ENCODE assay signal across 9 cellular contexts in the genomic region with DNA sequence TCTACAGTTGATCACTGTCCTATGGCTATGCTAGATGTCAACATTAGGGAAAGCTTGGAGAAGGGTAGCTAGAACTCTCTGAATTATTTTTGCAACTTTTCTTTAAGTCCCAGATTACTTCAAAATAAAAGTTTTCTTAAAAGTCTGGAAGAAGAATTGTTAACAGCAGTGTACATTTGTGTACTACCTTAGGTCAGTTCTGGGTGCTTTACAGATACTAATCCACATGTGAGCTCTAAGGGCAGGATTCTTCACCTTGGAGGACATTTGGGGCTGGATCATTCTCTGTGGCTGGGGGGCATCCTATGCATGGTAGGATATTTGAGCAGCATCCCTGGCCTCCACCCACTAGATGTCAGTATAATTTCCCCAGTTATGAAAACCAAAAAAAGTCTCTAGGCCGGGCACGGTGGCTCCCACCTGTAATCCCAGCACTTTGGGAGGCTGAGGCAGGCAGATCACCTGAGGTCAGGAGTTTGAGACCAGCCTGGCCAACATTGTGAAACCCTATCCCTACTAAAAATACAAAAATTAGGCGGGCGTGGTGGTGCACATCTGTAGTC. TPM values are rescaled to one million over a fixed set of nuclear protein-coding genes. Genes with fewer than 3 reads are reported as not detected.
DNase-seq lines count a peak whose midpoint lies in the region; ATAC-seq, FAIRE-seq and TF ChIP-seq lines count a peak whose summit lies in the region.
"Had no signal": no experiment of that assay in that cellular context is flagged by ENCODE, and none has a peak within 500 bp of the region (broad histone marks: within the 10 kb centered on the region; RNA-seq: fewer than 3 reads in every experiment).

No MANE protein-coding gene starts in this region.

- TF ChIP-seq CTCF in AG04450 (IDR thresholded peaks at IDR 0.05; ENCODE audit: low read depth, low read length) (peak; percentile 26), OCI-LY1 (IDR thresholded peaks at IDR 0.05; ENCODE audit: low read length) (peak; percentile 64), H1 (IDR thresholded peaks at IDR 0.05; ENCODE audit: control extremely low read depth in 1 of 3, insufficient read depth in 1 of 3, low read depth in 1 of 3, low read length in 3 of 3) (peak; percentile 32 to 36 (median 34))

- peaks cover 3% of the 10 kb centered on the region; the same call in 1 of the 2 replicates for H3K79me1 ChIP-seq in H1 (ENCODE audit: low read depth, low read length)

- no peaks in the 10 kb centered on the region for H3K9me2 ChIP-seq in OCI-LY1 (ENCODE audit: low read depth, low read length)

- H4K8ac ChIP-seq in H1 (ENCODE audit: extremely low read depth, insufficient read depth, low read length), result no peak overlapping the region

- no peaks in the 10 kb centered on the region for H3F3A ChIP-seq in OCI-LY1 (ENCODE audit: insufficient read depth, low read length)

- H3K79me2 ChIP-seq in OCI-LY1 (ENCODE audit: insufficient read depth, low read length) (no peaks in the 10 kb centered on the region), H1 (ENCODE audit: control insufficient read depth in 1 of 2, insufficient read depth in 2 of 2, low read length in 2 of 2) (no peaks in the 10 kb centered on the region)

- no peak overlapping the region for H4K91ac ChIP-seq in H1 (replicated peaks; ENCODE audit: insufficient read length, low read length)

- no peak overlapping the region for H2BK20ac ChIP-seq in H1 (ENCODE audit: low read length)

- 86% methylated on average over 4 of the region's 4 CpGs; no CpG with 5 or more reads in 1 of the 2 experiments for WGBS in H1 (ENCODE audit: extremely low coverage in 1 of 2, insufficient coverage in 1 of 2, insufficient read length in 1 of 2, insufficient replicate concordance in 2 of 2, low coverage in 1 of 2, low lambda C conversion rate in 2 of 2, missing lambda C conversion rate in 1 of 2), 2 experiments

- no peak overlapping the region for H3K27ac ChIP-seq in AG04450 (ENCODE audit: low read depth, low read length)
- no peak overlapping the region for H3K27ac ChIP-seq in OCI-LY1 (ENCODE audit: low read depth, low read length, poor library complexity, severe bottlenecking)
- no peak overlapping the region for H3K27ac ChIP-seq in H1 (ENCODE audit: low read depth, low read length)

- H3K4me2 ChIP-seq in OCI-LY1 (ENCODE audit: low read length) (no peak overlapping the region), H1 (ENCODE audit: insufficient read depth in 1 of 2, low read depth in 2 of 2, low read length in 2 of 2) (no peak overlapping the region)

- no peak overlapping the region for H2AK5ac ChIP-seq in H1 (ENCODE audit: low read depth, low read length)

- no peak overlapping the region for H3K23ac ChIP-seq in H1 (ENCODE audit: insufficient read length)

- H4K20me1 ChIP-seq in OCI-LY1 (ENCODE audit: insufficient read depth, low read length), result no peaks in the 10 kb centered on the region
- H4K20me1 ChIP-seq in H1 (replicated peaks in 1 of 2; ENCODE audit: control insufficient read depth in 1 of 2, insufficient read depth in 2 of 2, low read length in 2 of 2), result no peaks in the 10 kb centered on the region

- H3K36me3 ChIP-seq in OCI-LY1 (ENCODE audit: insufficient read depth, low read length) (no peaks in the 10 kb centered on the region), H1 (ENCODE audit: control insufficient read depth in 2 of 4, insufficient read depth in 4 of 4, low read length in 3 of 4) (no peaks in the 10 kb centered on the region)

- POLR2A ChIA-PET in AG04450 (lab: Yijun Ruan, JAX), result interaction anchor here (0.7 kb wide), 2 partner anchors 22 to 40 kb away, joined by 4 read pairs; no protein-coding TSS in a partner anchor
- POLR2A ChIA-PET in H1 (lab: Charles Lee; ENCODE audit: partially characterized antibody), result interaction anchor here (0.8 to 1.3 kb wide), 3 partner anchors 76 to 742 kb away, joined by 3 read pairs; a partner anchor contains a TSS
- POLR2A ChIA-PET in HEK293T (lab: Yijun Ruan, JAX), result no interaction called here

- no peak for ATAC-seq in GM18909 (IDR thresholded peaks at IDR 0.05; ENCODE audit: poor library complexity, unreplicated experiment)
- ATAC-seq in HG03135 (IDR thresholded peaks at IDR 0.05; ENCODE audit: unreplicated experiment), result no peak

- no peak for FAIRE-seq in H1 (lab: Jason Lieb, UNC)
- FAIRE-seq: small intestine had no signal

- H2BK12ac ChIP-seq in H1 (ENCODE audit: low read depth, low read length), result no peak overlapping the region

- no peak overlapping the region for H4K5ac ChIP-seq in H1 (ENCODE audit: insufficient read length, low read depth, low read length)

- H2BK5ac ChIP-seq in H1 (ENCODE audit: low read depth, low read length), result no peak overlapping the region

- no peak; a peak in 1 of 4 replicates for TF ChIP-seq RAD21 in H1 (IDR thresholded peaks at IDR 0.05 in 1 of 2, conservative IDR thresholded peaks at IDR 0.05 in 1 of 2; ENCODE audit: low read depth in 2 of 2, low read length in 2 of 2)

- no peak overlapping the region for H3K14ac ChIP-seq in H1 (ENCODE audit: insufficient read length)

- no peak for TF ChIP-seq POLR2A in H1 (IDR thresholded peaks at IDR 0.05; ENCODE audit: control extremely low read depth in 1 of 2, low read depth in 2 of 2, low read length in 2 of 2)

- no peak overlapping the region for H3K9ac ChIP-seq in OCI-LY1 (ENCODE audit: low read length)
- no peak overlapping the region for H3K9ac ChIP-seq in H1 (replicated peaks in 1 of 4; ENCODE audit: extremely low read depth in 1 of 4, low read depth in 3 of 4, low read length in 3 of 4)

- H3K23me2 ChIP-seq in H1 (ENCODE audit: low read depth, low read length), result peaks cover 8% of the 10 kb centered on the region; the same call in 1 of the 2 replicates

- H3K4me3 ChIP-seq in AG04450 (ENCODE audit: low read depth, low read length) (no peak overlapping the region), OCI-LY1 (ENCODE audit: low read depth, low read length, poor library complexity, severe bottlenecking) (no peak overlapping the region), H1 (ENCODE audit: extremely low read depth in 1 of 4, insufficient read depth in 2 of 4, low read depth in 3 of 4, low read length in 4 of 4) (no peak overlapping the region)

- DNase-seq in AG04450 (ENCODE audit: low read depth, low spot score) (no peak), ELR (ENCODE audit: low read depth) (peak; percentile 37), H1 (ENCODE audit: low read depth in 1 of 2, low spot score in 2 of 2) (peak in 1 of 2 experiments; percentile 57), D341Med (ENCODE audit: low spot score) (no peak), HEK293T (ENCODE audit: extremely low spot score) (no peak)
- DNase-seq: small intestine had no signal

- H3K56ac ChIP-seq in H1 (replicated peaks; ENCODE audit: insufficient read length, low read depth, low read length), result no peak overlapping the region

- H3K9me3 ChIP-seq in AG04450 (ENCODE audit: control insufficient read depth, insufficient read depth, low read length), result no peaks in the 10 kb centered on the region
- H3K9me3 ChIP-seq in OCI-LY1 (ENCODE audit: low read length), result no peaks in the 10 kb centered on the region
- no peaks in the 10 kb centered on the region for H3K9me3 ChIP-seq in H1 (ENCODE audit: insufficient read depth in 2 of 2, low read depth in 1 of 2, low read length in 1 of 2)

- no peak overlapping the region for H3K18ac ChIP-seq in H1 (ENCODE audit: extremely low read depth, low read length)

- TF ChIP-seq EP300 in H1 (IDR thresholded peaks at IDR 0.05; ENCODE audit: borderline replicate concordance in 1 of 2, low read depth in 2 of 2, low read length in 2 of 2), result no peak

- H3K27me3 ChIP-seq in AG04450 (ENCODE audit: control insufficient read depth, insufficient read depth, low read length), result peaks cover 3% of the 10 kb centered on the region
- H3K27me3 ChIP-seq in OCI-LY1 (ENCODE audit: insufficient read depth, low read length), result no peaks in the 10 kb centered on the region
- peaks cover 0 to 4% (median 3%) of the 10 kb centered on the region in 4 experiments; a peak in 3 of 7 replicates for H3K27me3 ChIP-seq in H1 (replicated peaks in 1 of 4; ENCODE audit: control insufficient read depth in 3 of 4, extremely low read depth in 1 of 4, insufficient read depth in 3 of 4, low read length in 3 of 4)

- H3K4me1 ChIP-seq in OCI-LY1 (ENCODE audit: insufficient read depth, low read length, severe bottlenecking), result peaks cover 12% of the 10 kb centered on the region
- H3K4me1 ChIP-seq in H1 (replicated peaks in 1 of 4; ENCODE audit: control insufficient read depth in 3 of 4, insufficient read depth in 4 of 4, low read length in 3 of 4), result peaks cover 0 to 6% (median under 1%) of the 10 kb centered on the region in 4 experiments; a peak in 2 of 7 replicates

- H3K4ac ChIP-seq in H1 (replicated peaks; ENCODE audit: insufficient read length, low read depth, low read length), result no peak overlapping the region

- H2BK15ac ChIP-seq in H1 (ENCODE audit: low read length), result no peak overlapping the region

- no peak overlapping the region for H2BK120ac ChIP-seq in H1 (replicated peaks; ENCODE audit: low read depth, low read length)

- H2AFZ ChIP-seq in OCI-LY1 (ENCODE audit: low read length) (peak overlapping the region; percentile 97; the same call in 1 of the 2 replicates), H1 (ENCODE audit: low read length) (no peak overlapping the region)

- CTCF ChIA-PET in AG04450 (lab: Charles Lee), result no interaction called here
- CTCF ChIA-PET in H1 (lab: Charles Lee; ENCODE audit: partially characterized antibody), result interaction anchor here (0.6 to 1.9 kb wide), 25 partner anchors 10 to 423 kb away, joined by 3 to 9 read pairs (median 3); a partner anchor contains a TSS
- CTCF ChIA-PET in HEK293T (lab: Yijun Ruan, JAX), result interaction anchor here (0.6 to 1.0 kb wide), 2 partner anchors 16 to 156 kb away, joined by 3 to 4 read pairs; no protein-coding TSS in a partner anchor

RNA-seq across cellular contexts. Expression of a gene that starts 2.8 kb away (rescaled TPM):
- polyA plus RNA-seq in AG04450 (2011; rRNA removed), result 0.12 and 0.17 TPM in 2 replicates
- 0.43 TPM in 1 of 2 replicates, not detected in the other for polyA minus RNA-seq in AG04450 (2011; rRNA and poly(A)+ RNA removed)
- 4.6 and 4.7 TPM in 2 replicates for total RNA-seq in H1 (2021; fragmentation: NEBNext Ultra II Directional; extraction: Animal tissue kit (Norgen Biotek cat#: 25700))
- polyA plus RNA-seq in H1 (2011; rRNA removed), result 4.6 and 6.0 TPM in 2 replicates
- 5.2 TPM for polyA plus RNA-seq in H1 (2011; cell fraction: cytosol; rRNA removed)
- polyA plus RNA-seq in H1 (2011; cell fraction: nucleus; rRNA removed), result 12.9 TPM
- 2.8 to 5.0 TPM (median 3.9 TPM) in 4 replicates for polyA plus RNA-seq in H1 (2012, experiment 1 of 2)
- 3.1 TPM for polyA plus RNA-seq in H1 (2012, experiment 2 of 2)
- polyA plus RNA-seq in H1 (2013, experiment 1 of 2), result 3.8 TPM
- polyA plus RNA-seq in H1 (2013, experiment 2 of 2), result 3.4 TPM
- 2.5 and 3.4 TPM in 2 replicates for polyA minus RNA-seq in H1 (2011; rRNA and poly(A)+ RNA removed)
- polyA minus RNA-seq in H1 (2011; cell fraction: cytosol; rRNA and poly(A)+ RNA removed), result 3.8 TPM
- polyA minus RNA-seq in H1 (2011; cell fraction: nucleus; rRNA and poly(A)+ RNA removed), result 7.3 TPM

RNA-seq across cellular contexts. Expression of a gene that starts 2.9 kb away (rescaled TPM):
- polyA plus RNA-seq in AG04450 (2011; rRNA removed) (5.1 and 6.7 TPM in 2 replicates), H1 (2011; rRNA removed) (12.5 and 20.5 TPM in 2 replicates)
- 7.0 and 13.7 TPM in 2 replicates for polyA minus RNA-seq in AG04450 (2011; rRNA and poly(A)+ RNA removed)
- total RNA-seq in H1 (2021; fragmentation: NEBNext Ultra II Directional; extraction: Animal tissue kit (Norgen Biotek cat#: 25700)), result 33.0 and 36.4 TPM in 2 replicates
- polyA plus RNA-seq in H1 (2011; cell fraction: cytosol; rRNA removed), result 17.1 TPM
- polyA plus RNA-seq in H1 (2011; cell fraction: nucleus; rRNA removed), result 71.1 TPM
- 20.2 to 39.2 TPM (median 31.7 TPM) in 4 replicates for polyA plus RNA-seq in H1 (2012, experiment 1 of 2)
- 21.2 TPM for polyA plus RNA-seq in H1 (2012, experiment 2 of 2)
- 17.9 TPM for polyA plus RNA-seq in H1 (2013, experiment 1 of 2)
- 16.1 TPM for polyA plus RNA-seq in H1 (2013, experiment 2 of 2)
- polyA minus RNA-seq in H1 (2011; rRNA and poly(A)+ RNA removed), result 15.8 and 22.9 TPM in 2 replicates
- 17.1 TPM for polyA minus RNA-seq in H1 (2011; cell fraction: cytosol; rRNA and poly(A)+ RNA removed)
- 19.3 TPM for polyA minus RNA-seq in H1 (2011; cell fraction: nucleus; rRNA and poly(A)+ RNA removed)

RNA-seq across cellular contexts. Expression of a gene that starts 26.1 kb away (rescaled TPM):
- polyA plus RNA-seq in AG04450 (2011; rRNA removed), result 0.36 and 0.37 TPM in 2 replicates
- polyA minus RNA-seq in AG04450 (2011; rRNA and poly(A)+ RNA removed), result not detected in 2 replicates
- not detected in 2 replicates for total RNA-seq in H1 (2021; fragmentation: NEBNext Ultra II Directional; extraction: Animal tissue kit (Norgen Biotek cat#: 25700))
- 0.14 and 0.62 TPM in 2 replicates for polyA plus RNA-seq in H1 (2011; rRNA removed)
- not detected for polyA plus RNA-seq in H1 (2011; cell fraction: cytosol; rRNA removed)
- polyA plus RNA-seq in H1 (2011; cell fraction: nucleus; rRNA removed), result not detected
- 0.69 to 0.83 TPM in 2 of 4 replicates, not detected in the others for polyA plus RNA-seq in H1 (2012, experiment 1 of 2)
- not detected for polyA plus RNA-seq in H1 (2012, experiment 2 of 2)
- 1.2 TPM for polyA plus RNA-seq in H1 (2013, experiment 1 of 2)
- polyA plus RNA-seq in H1 (2013, experiment 2 of 2), result 1.3 TPM
- not detected in 2 replicates for polyA minus RNA-seq in H1 (2011; rRNA and poly(A)+ RNA removed)
- not detected for polyA minus RNA-seq in H1 (2011; cell fraction: cytosol; rRNA and poly(A)+ RNA removed)
- not detected for polyA minus RNA-seq in H1 (2011; cell fraction: nucleus; rRNA and poly(A)+ RNA removed)

RNA-seq across cellular contexts. Expression of a gene that starts 35.1 kb away (rescaled TPM):
- 2.8 and 3.4 TPM in 2 replicates for polyA plus RNA-seq in AG04450 (2011; rRNA removed)
- 1.3 and 1.4 TPM in 2 replicates for polyA minus RNA-seq in AG04450 (2011; rRNA and poly(A)+ RNA removed)
- total RNA-seq in H1 (2021; fragmentation: NEBNext Ultra II Directional; extraction: Animal tissue kit (Norgen Biotek cat#: 25700)), result 0.75 and 1.5 TPM in 2 replicates
- polyA plus RNA-seq in H1 (2011; rRNA removed), result 1.0 and 2.3 TPM in 2 replicates
- 1.8 TPM for polyA plus RNA-seq in H1 (2011; cell fraction: cytosol; rRNA removed)
- 2.7 TPM for polyA plus RNA-seq in H1 (2011; cell fraction: nucleus; rRNA removed)
- 0.61 to 2.0 TPM (median 1.5 TPM) in 4 replicates for polyA plus RNA-seq in H1 (2012, experiment 1 of 2)
- polyA plus RNA-seq in H1 (2012, experiment 2 of 2), result 1.7 TPM
- polyA plus RNA-seq in H1 (2013, experiment 1 of 2), result 0.18 TPM
- 0.68 TPM for polyA plus RNA-seq in H1 (2013, experiment 2 of 2)
- polyA minus RNA-seq in H1 (2011; rRNA and poly(A)+ RNA removed), result 0.22 TPM in 1 of 2 replicates, not detected in the other
- polyA minus RNA-seq in H1 (2011; cell fraction: cytosol; rRNA and poly(A)+ RNA removed), result not detected
- polyA minus RNA-seq in H1 (2011; cell fraction: nucleus; rRNA and poly(A)+ RNA removed), result 1.2 TPM

RNA-seq across cellular contexts. Expression of a gene that starts 49.2 kb away (rescaled TPM):
- polyA plus RNA-seq in AG04450 (2011; rRNA removed), result 6.1 and 7.3 TPM in 2 replicates
- 11.1 and 11.5 TPM in 2 replicates for polyA minus RNA-seq in AG04450 (2011; rRNA and poly(A)+ RNA removed)
- total RNA-seq in H1 (2021; fragmentation: NEBNext Ultra II Directional; extraction: Animal tissue kit (Norgen Biotek cat#: 25700)), result 68.7 and 77.1 TPM in 2 replicates
- polyA plus RNA-seq in H1 (2011; rRNA removed), result 80.8 and 127 TPM in 2 replicates
- 69.0 TPM for polyA plus RNA-seq in H1 (2011; cell fraction: cytosol; rRNA removed)
- 277 TPM for polyA plus RNA-seq in H1 (2011; cell fraction: nucleus; rRNA removed)
- polyA plus RNA-seq in H1 (2012, experiment 1 of 2), result 53.4 to 97.6 TPM (median 89.3 TPM) in 4 replicates
- 56.8 TPM for polyA plus RNA-seq in H1 (2012, experiment 2 of 2)
- 47.2 TPM for polyA plus RNA-seq in H1 (2013, experiment 1 of 2)
- polyA plus RNA-seq in H1 (2013, experiment 2 of 2), result 42.2 TPM
- 36.7 and 59.9 TPM in 2 replicates for polyA minus RNA-seq in H1 (2011; rRNA and poly(A)+ RNA removed)
- 32.1 TPM for polyA minus RNA-seq in H1 (2011; cell fraction: cytosol; rRNA and poly(A)+ RNA removed)
- 66.5 TPM for polyA minus RNA-seq in H1 (2011; cell fraction: nucleus; rRNA and poly(A)+ RNA removed)
